13 cellular contexts compared by ENCODE assay signal in genomic region chr11:45941285-45941684, GRCh38. TPM values are rescaled to one million over a fixed set of nuclear protein-coding genes. Genes with fewer than 3 reads are reported as not detected.
A peak's percentile ranks its signal among the peaks of the same experiment; 100 is the strongest.
DNase-seq lines count a peak whose midpoint lies in the region; ATAC-seq and TF ChIP-seq lines count a peak whose summit lies in the region.
"Had no signal": no experiment of that assay in that cellular context is flagged by ENCODE, and none has a peak within 500 bp of the region (broad histone marks: within the 10 kb centered on the region; RNA-seq: fewer than 3 reads in every experiment).

No MANE protein-coding gene starts in this region.

- H3K36me3 Mint-ChIP-seq in T-helper 2 cell treated with Interferon-gamma antibody and Interleukin-4, amounts not matched to agents 5 μg/mL and 100 μg/mL, for 36 hours (ENCODE audit: low read depth) = peaks cover 20% of the 10 kb centered on the region
- no peaks in the 10 kb centered on the region for H3K36me3 Mint-ChIP-seq in activated naive CD4-positive, alpha-beta T cell treated with anti-CD3 and anti-CD28 coated beads, Interleukin-2, amount 50 U/mL, for 72 hours
- H3K36me3 Mint-ChIP-seq in activated B cell treated with CpG ODN at 0.5 μM for 24 hours (ENCODE audit: low read depth) = peaks cover 37% of the 10 kb centered on the region

- peak; percentile 37 to 63 for ATAC-seq in activated naive CD4-positive, alpha-beta T cell treated with anti-CD3 and anti-CD28 coated beads, Interleukin-2, amount 50 U/mL, for 72 hours
- no peak for ATAC-seq in activated B cell treated with CpG ODN at 0.5 μM for 24 hours (ENCODE audit: low read depth)
- ATAC-seq in HG03432 (IDR thresholded peaks at IDR 0.05; ENCODE audit: unreplicated experiment) = no peak
- ATAC-seq in GM21390 (IDR thresholded peaks at IDR 0.05; ENCODE audit: unreplicated experiment) = no peak
- ATAC-seq: HCT116 had no signal

- H3K4me1 Mint-ChIP-seq in T-helper 2 cell treated with Interferon-gamma antibody and Interleukin-4, amounts not matched to agents 5 μg/mL and 100 μg/mL, for 36 hours (ENCODE audit: low read depth) = no peaks in the 10 kb centered on the region
- H3K4me1 Mint-ChIP-seq in activated B cell treated with CpG ODN at 0.5 μM for 24 hours = peaks cover 46% of the 10 kb centered on the region

- POLR2A ChIA-PET in activated B cell treated with CpG ODN at 0.5 μM for 24 hours (lab: Charles Lee) = interaction anchor here (0.7 to 14.9 kb wide), 4 partner anchors 11 to 23 kb away, joined by 3 to 263 read pairs (median 6); partner anchors contain the start of gene PEX16

- peak overlapping the region; percentile 27 for H3K27ac Mint-ChIP-seq in T-helper 2 cell treated with Interferon-gamma antibody and Interleukin-4, amounts not matched to agents 5 μg/mL and 100 μg/mL, for 36 hours
- H3K27ac Mint-ChIP-seq in activated naive CD4-positive, alpha-beta T cell treated with anti-CD3 and anti-CD28 coated beads, Interleukin-2, amount 50 U/mL, for 72 hours = no peak overlapping the region
- peak overlapping the region; percentile 50 for H3K27ac Mint-ChIP-seq in activated B cell treated with CpG ODN at 0.5 μM for 24 hours

- H3K9me3 Mint-ChIP-seq in T-helper 2 cell treated with Interferon-gamma antibody and Interleukin-4, amounts not matched to agents 5 μg/mL and 100 μg/mL, for 36 hours = no peaks in the 10 kb centered on the region
- no peaks in the 10 kb centered on the region for H3K9me3 Mint-ChIP-seq in activated naive CD4-positive, alpha-beta T cell treated with anti-CD3 and anti-CD28 coated beads, Interleukin-2, amount 50 U/mL, for 72 hours
- H3K9me3 Mint-ChIP-seq in activated B cell treated with CpG ODN at 0.5 μM for 24 hours = no peaks in the 10 kb centered on the region

- intact Hi-C loops in activated B cell treated with CpG ODN at 0.5 μM for 24 hours (cut with micrococcal nuclease) = no loop called here

- no peak for DNase-seq in T-helper 2 cell treated with Interferon-gamma antibody and Interleukin-4, amounts not matched to agents 5 μg/mL and 100 μg/mL, for 36 hours (ENCODE audit: low spot score)
- no peak for DNase-seq in T-helper 2 cell
- no peak for DNase-seq in activated naive CD4-positive, alpha-beta T cell treated with anti-CD3 and anti-CD28 coated beads, Interleukin-2, amount 50 U/mL, for 72 hours (ENCODE audit: low spot score in 2 of 2)
- DNase-seq in activated naive CD4-positive, alpha-beta T cell treated with Interleukin-2 at 50 U/mL for 16 hours = no peak
- no peak for DNase-seq in activated B cell treated with CpG ODN at 0.5 μM for 24 hours
- DNase-seq in cortex of kidney (lab: John Stamatoyannopoulos, UW) = no peak
- DNase-seq: DMS53, GF-D8, GM23248, KBM-7 had no signal

- CTCF ChIA-PET in activated B cell treated with CpG ODN at 0.5 μM for 24 hours (lab: Charles Lee) = interaction anchor here (1.5 to 1.9 kb wide), 2 partner anchors 11 to 24 kb away, joined by 4 to 9 read pairs; no protein-coding TSS in a partner anchor

- H3K27me3 Mint-ChIP-seq in T-helper 2 cell treated with Interferon-gamma antibody and Interleukin-4, amounts not matched to agents 5 μg/mL and 100 μg/mL, for 36 hours (ENCODE audit: low read depth) = no peaks in the 10 kb centered on the region
- no peaks in the 10 kb centered on the region for H3K27me3 Mint-ChIP-seq in activated B cell treated with CpG ODN at 0.5 μM for 24 hours

- no peak for TF ChIP-seq CTCF in activated B cell treated with CpG ODN at 0.5 μM for 24 hours (IDR thresholded peaks at IDR 0.05)

- no peak overlapping the region for H3K4me3 Mint-ChIP-seq in T-helper 2 cell treated with Interferon-gamma antibody and Interleukin-4, amounts not matched to agents 5 μg/mL and 100 μg/mL, for 36 hours
- H3K4me3 Mint-ChIP-seq in activated B cell treated with CpG ODN at 0.5 μM for 24 hours = no peak overlapping the region

RNA-seq across cellular contexts. Expression of gene LARGE2, which starts 18.8 kb away (rescaled TPM):
- 1 to 10 TPM in 1 of 2 donors, under 1 TPM in 1; 0.62 to 1.1 TPM for total RNA-seq in activated naive CD4-positive, alpha-beta T cell treated with anti-CD3 and anti-CD28 coated beads, Interleukin-2, amount 50 U/mL, for 72 hours
- total RNA-seq in activated B cell treated with CpG ODN at 0.5 μM for 24 hours = 47.4 and 59.7 TPM in 2 replicates
- total RNA-seq: GM23248 had no signal

RNA-seq across cellular contexts. Expression of gene PEX16, which starts 23.6 kb away (rescaled TPM):
- 10 to 100 TPM; 33.9 to 39.4 TPM for total RNA-seq in activated naive CD4-positive, alpha-beta T cell treated with anti-CD3 and anti-CD28 coated beads, Interleukin-2, amount 50 U/mL, for 72 hours
- total RNA-seq in activated B cell treated with CpG ODN at 0.5 μM for 24 hours = 72.0 and 77.7 TPM in 2 replicates

RNA-seq across cellular contexts. Expression of gene FREY1, which starts 34.2 kb away (rescaled TPM):
- under 1 TPM; 0.64 to 0.91 TPM for total RNA-seq in activated naive CD4-positive, alpha-beta T cell treated with anti-CD3 and anti-CD28 coated beads, Interleukin-2, amount 50 U/mL, for 72 hours
- 3.9 and 4.6 TPM in 2 replicates for total RNA-seq in activated B cell treated with CpG ODN at 0.5 μM for 24 hours
- total RNA-seq: GM23248 had no signal

RNA-seq across cellular contexts. Expression of gene MAPK8IP1, which starts 55.8 kb away (rescaled TPM):
- under 1 TPM; 0.23 to 0.57 TPM for total RNA-seq in activated naive CD4-positive, alpha-beta T cell treated with anti-CD3 and anti-CD28 coated beads, Interleukin-2, amount 50 U/mL, for 72 hours
- total RNA-seq in activated B cell treated with CpG ODN at 0.5 μM for 24 hours = 1.9 and 3.4 TPM in 2 replicates

Comparison
In these comparisons a context has a peak if more than half of its experiments do, and no peak if none do; other contexts are left out.
1. H3K27ac Mint-ChIP-seq: peak in T-helper 2 cell treated with Interferon-gamma antibody and Interleukin-4, amounts not matched to agents 5 μg/mL and 100 μg/mL, for 36 hours (single experiment) and activated B cell treated with CpG ODN at 0.5 μM for 24 hours (single experiment); none in activated naive CD4-positive, alpha-beta T cell treated with anti-CD3 and anti-CD28 coated beads, Interleukin-2, amount 50 U/mL, for 72 hours (0 of 2).
2. ATAC-seq: peak in activated naive CD4-positive, alpha-beta T cell treated with anti-CD3 and anti-CD28 coated beads, Interleukin-2, amount 50 U/mL, for 72 hours (2 of 2); none in activated B cell treated with CpG ODN at 0.5 μM for 24 hours (single experiment), HG03432 (single experiment) and GM21390 (single experiment).
3. RNA of gene LARGE2, which starts 18.8 kb away (total RNA-seq): 47.4 to 59.7 TPM in activated B cell treated with CpG ODN at 0.5 μM for 24 hours; 0.62 to 1.1 TPM in activated naive CD4-positive, alpha-beta T cell treated with anti-CD3 and anti-CD28 coated beads, Interleukin-2, amount 50 U/mL, for 72 hours; every median in the first group is over 10 times any median in the second.